In genomic region chr4:95956094-95956493, GRCh38 we compare ENCODE assay signal across 9 cellular contexts.
"Had no signal": no experiment of that assay in that cellular context is flagged by ENCODE, and none has a peak within 500 bp of the region (broad histone marks: within the 10 kb centered on the region; RNA-seq: fewer than 3 reads in every experiment).

No MANE protein-coding gene starts in this region.

- FAIRE-seq: HepG2 had no signal

- H3K27ac ChIP-seq: GM23248, HL-60 had no signal

- H3K27ac Mint-ChIP-seq: HFFc6, IgD-negative memory B cell had no signal

- DNase-seq: GM23248, GOT3, H7, HFFc6 had no signal

- ATAC-seq: HCT116, HepG2 had no signal

- H3K4me1 Mint-ChIP-seq: IgD-negative memory B cell had no signal

- H3K4me3 ChIP-seq: GM23248, HAP-1 had no signal

- H3K4me3 Mint-ChIP-seq: HFFc6, IgD-negative memory B cell had no signal

- H3K4me1 ChIP-seq: HAP-1 had no signal

- H3K27me3 Mint-ChIP-seq: IgD-negative memory B cell had no signal

- H3K36me3 ChIP-seq: HAP-1 had no signal

- H3K9me3 ChIP-seq: HAP-1 had no signal
